ENCODE assay signal across 8 cellular contexts in genomic region chr11:33936745-33937612, GRCh38. TPM values are rescaled to one million over a fixed set of nuclear protein-coding genes. Genes with fewer than 3 reads are reported as not detected.
DNase-seq lines count a peak whose midpoint lies in the region; ATAC-seq and TF ChIP-seq lines count a peak whose summit lies in the region.

No MANE protein-coding gene starts in this region.

- H3K4me1 Mint-ChIP-seq in osteocyte (ENCODE audit: unreplicated experiment) = peaks cover 19% of the 10 kb centered on the region

- H3K36me3 ChIP-seq in RWPE2 (ENCODE audit: low read depth) (no peaks in the 10 kb centered on the region), rectal smooth muscle tissue (ENCODE audit: control insufficient read depth, insufficient read depth, low read length) (no peaks in the 10 kb centered on the region), H7 (replicated peaks; ENCODE audit: control insufficient read depth, insufficient read depth, low read length) (no peaks in the 10 kb centered on the region; the same call in 1 of the 2 replicates)

- H3K4me3 Mint-ChIP-seq in osteocyte (ENCODE audit: unreplicated experiment) = no peak overlapping the region

- H3K9me3 Mint-ChIP-seq in osteocyte (ENCODE audit: unreplicated experiment) = no peaks in the 10 kb centered on the region

- no peaks in the 10 kb centered on the region for H3K4me1 ChIP-seq in RWPE2 (ENCODE audit: insufficient read depth, poor library complexity, severe bottlenecking)
- H3K4me1 ChIP-seq in rectal smooth muscle tissue (ENCODE audit: control insufficient read depth, insufficient read depth, low read length) = no peaks in the 10 kb centered on the region

- DNase-seq in ELF-1 (ENCODE audit: low read depth, low spot score) (peak; percentile 49), RWPE2 (ENCODE audit: low spot score) (no peak), Right ventricle myocardium inferior (ENCODE audit: missing footprints) (peak; percentile 72), osteocyte (ENCODE audit: extremely low spot score, unreplicated experiment) (no peak), H7 (no peak)

- H3K4me3 ChIP-seq in RWPE2 (ENCODE audit: severe bottlenecking) = no peak overlapping the region
- H3K4me3 ChIP-seq in rectal smooth muscle tissue (ENCODE audit: low read length) = no peak overlapping the region
- no peak overlapping the region for H3K4me3 ChIP-seq in H7 (ENCODE audit: insufficient read depth, low read depth, low read length)

- H3K27me3 ChIP-seq in RWPE2 (ENCODE audit: insufficient read depth, poor library complexity, severe bottlenecking) (no peaks in the 10 kb centered on the region), rectal smooth muscle tissue (ENCODE audit: control insufficient read depth, insufficient read depth, low read length) (no peaks in the 10 kb centered on the region), H7 (ENCODE audit: control insufficient read depth, insufficient read depth, low read length) (no peaks in the 10 kb centered on the region)

- H3K27ac Mint-ChIP-seq in osteocyte (ENCODE audit: unreplicated experiment) = no peak overlapping the region

- TF ChIP-seq CTCF in RWPE2 (IDR thresholded peaks at IDR 0.05; ENCODE audit: poor library complexity, severe bottlenecking) (no peak), osteocyte (IDR thresholded peaks at IDR 0.05) (no peak)

- no peak overlapping the region for H3K9ac ChIP-seq in rectal smooth muscle tissue (ENCODE audit: low read length)

- ATAC-seq in RWPE2 (ENCODE audit: low read depth) (peak; percentile 25; the same call in 1 of the 3 replicates), Right ventricle myocardium inferior (peak; percentile 73), GM21526 (IDR thresholded peaks at IDR 0.05; ENCODE audit: low FRiP score, unreplicated experiment) (no peak), GM18868 (IDR thresholded peaks at IDR 0.05; ENCODE audit: unreplicated experiment) (no peak)

- no peaks in the 10 kb centered on the region for H3K36me3 Mint-ChIP-seq in osteocyte (ENCODE audit: unreplicated experiment)

- no peaks in the 10 kb centered on the region for H3K9me3 ChIP-seq in RWPE2 (ENCODE audit: severe bottlenecking)

- H3K27ac ChIP-seq in RWPE2 (ENCODE audit: poor library complexity, severe bottlenecking) = no peak overlapping the region
- H3K27ac ChIP-seq in rectal smooth muscle tissue (ENCODE audit: low read depth, low read length) = peak overlapping the region; percentile 16

- intact Hi-C loops in Right ventricle myocardium inferior (cut with DNase I) = loop anchor here (1.0 kb wide), 1 partner anchor 68 kb away; no protein-coding TSS in a partner anchor

- no peaks in the 10 kb centered on the region for H3K27me3 Mint-ChIP-seq in osteocyte (ENCODE audit: unreplicated experiment)

RNA-seq across cellular contexts. Expression of gene LMO2, which starts 45.1 kb away (rescaled TPM):
- total RNA-seq in Right ventricle myocardium inferior = 7.2 TPM
- total RNA-seq in osteocyte = 0.55 and 0.70 TPM in 2 replicates
- 0.87 and 0.92 TPM in 2 replicates for total RNA-seq in H7 (2014; rRNA removed; shearing (Covaris generic))

Comparison
In these comparisons a context has a peak if more than half of its experiments do, and no peak if none do; other contexts are left out.
1. DNase-seq: peak in ELF-1 (single experiment) and Right ventricle myocardium inferior (single experiment); none in RWPE2 (single experiment), osteocyte (single experiment) and H7 (single experiment).
2. ATAC-seq: peak in RWPE2 (single experiment) and Right ventricle myocardium inferior (single experiment); none in GM21526 (single experiment) and GM18868 (single experiment).